ENCODE assay signal across 8 cellular contexts in the genomic region with DNA sequence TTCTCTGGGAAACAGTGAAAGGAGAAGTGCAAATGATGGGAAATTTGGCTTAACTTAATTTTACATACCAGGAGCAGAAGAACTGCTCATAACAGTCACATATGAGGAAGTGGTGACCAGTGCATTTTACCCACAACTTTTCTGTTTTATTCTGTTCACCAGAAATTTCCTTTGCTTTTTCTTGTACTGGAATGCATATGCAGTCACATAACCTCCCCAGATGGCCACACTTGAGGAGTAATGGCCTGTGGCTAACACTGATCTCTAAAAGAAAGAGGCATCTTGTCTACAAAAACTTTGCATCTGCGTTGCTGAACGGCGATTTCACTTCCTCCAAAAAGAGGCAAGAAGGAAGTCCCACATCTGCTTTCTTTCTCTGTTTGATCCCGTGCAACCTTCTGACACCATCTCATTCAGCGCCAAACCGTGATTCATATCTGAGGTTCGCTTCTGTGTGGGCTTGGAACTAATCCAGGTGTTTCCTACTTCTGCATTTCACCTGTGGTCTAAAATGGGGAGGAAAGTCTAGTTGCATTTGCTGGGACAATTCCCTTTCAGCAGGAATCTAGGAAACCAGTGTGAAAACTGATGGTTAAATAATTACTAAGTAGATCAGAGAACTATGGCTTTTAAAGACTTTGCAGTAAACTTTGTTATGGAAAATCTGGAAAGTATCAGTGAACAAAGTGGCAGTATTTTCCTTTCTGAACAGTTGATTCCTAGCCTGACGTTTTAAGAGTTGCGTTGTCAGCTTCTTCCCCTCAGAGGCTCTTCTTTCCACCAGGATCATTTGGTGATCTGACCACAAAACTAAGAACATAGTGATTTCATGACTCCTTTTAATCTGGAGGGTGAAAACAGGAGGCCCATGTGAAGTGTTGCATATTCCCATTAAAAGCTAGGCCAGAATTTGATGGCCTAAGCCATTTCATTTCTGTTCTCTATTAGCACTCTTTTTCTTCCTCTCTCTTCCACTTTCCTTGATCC. TPM values are rescaled to one million over a fixed set of nuclear protein-coding genes. Genes with fewer than 3 reads are reported as not detected.
DNase-seq lines count a peak whose midpoint lies in the region; ATAC-seq and TF ChIP-seq lines count a peak whose summit lies in the region.

No MANE protein-coding gene starts in this region.

- H3K9me3 ChIP-seq in PC-9 (ENCODE audit: insufficient read depth, low read depth) = no peaks in the 10 kb centered on the region
- H3K9me3 ChIP-seq in left ventricle myocardium inferior (replicated peaks) = no peaks in the 10 kb centered on the region
- H3K9me3 ChIP-seq in vagina = no peaks in the 10 kb centered on the region
- H3K9me3 ChIP-seq in effector memory CD4-positive, alpha-beta T cell (ENCODE audit: control insufficient read depth, low read length) = no peaks in the 10 kb centered on the region

- CTCF ChIA-PET in PC-9 (lab: Charles Lee) = interaction anchor here (0.6 kb wide), 1 partner anchor 295 kb away, joined by 4 read pairs; no protein-coding TSS in a partner anchor

- H3K4me3 ChIP-seq in PC-9 = no peak overlapping the region
- no peak overlapping the region for H3K4me3 ChIP-seq in left ventricle myocardium inferior
- H3K4me3 ChIP-seq in vagina = no peak overlapping the region
- H3K4me3 ChIP-seq in effector memory CD4-positive, alpha-beta T cell (ENCODE audit: insufficient read depth, low read depth, low read length, poor library complexity, severe bottlenecking) = no peak overlapping the region

- DNase-seq in AG08395 (ENCODE audit: low spot score) = peak; percentile 48
- DNase-seq in PC-9 = peak; percentile 32 to 67
- no peak for DNase-seq in left ventricle myocardium inferior
- DNase-seq in vagina (ENCODE audit: extremely low spot score in 2 of 2) = no peak
- DNase-seq in NCI-H2029 treated with DMSO at 0.1 percent for 48 hours (lab: John Stamatoyannopoulos, UW) = no peak
- DNase-seq in effector memory CD4-positive, alpha-beta T cell = no peak

- H3K4me1 ChIP-seq in PC-9 (replicated peaks; ENCODE audit: insufficient read depth) (peaks cover 22% of the 10 kb centered on the region), left ventricle myocardium inferior (peaks cover 9% of the 10 kb centered on the region), vagina (peaks cover 9% of the 10 kb centered on the region)
- no peaks in the 10 kb centered on the region for H3K4me1 ChIP-seq in effector memory CD4-positive, alpha-beta T cell (ENCODE audit: control insufficient read depth, insufficient read depth, low read length, poor library complexity, severe bottlenecking)

- no peaks in the 10 kb centered on the region for H3K79me2 ChIP-seq in PC-9 (ENCODE audit: low read depth)

- POLR2A ChIA-PET in PC-9 (lab: Charles Lee; ENCODE audit: unreplicated experiment) = no interaction called here

- BruUV-seq in PC-9 (replicated peaks; lab: Mats Ljungman, UMichigan) = no TSS peak

- H2AFZ ChIP-seq in PC-9 = peak overlapping the region; percentile 55; the same call in 1 of the 2 replicates

- H3K27me3 ChIP-seq in PC-9 (ENCODE audit: insufficient read depth, low read depth) (no peaks in the 10 kb centered on the region), left ventricle myocardium inferior (ENCODE audit: low read depth) (peaks cover 3% of the 10 kb centered on the region), vagina (no peaks in the 10 kb centered on the region)
- H3K27me3 ChIP-seq in effector memory CD4-positive, alpha-beta T cell (replicated peaks; ENCODE audit: control insufficient read depth, insufficient read depth, low read length, poor library complexity, severe bottlenecking) = no peaks in the 10 kb centered on the region

- 0 out of 2 replicates have a peak, but pooled peaks cover 5% of the 10 kb centered on the region for H3F3A ChIP-seq in PC-9 (ENCODE audit: insufficient read depth, low read depth)

- no peak for TF ChIP-seq POLR2A in vagina (IDR thresholded peaks at IDR 0.05)

- H3K4me2 ChIP-seq in PC-9 = peak overlapping the region; percentile 43

- H3K27ac ChIP-seq in PC-9 = no peak overlapping the region
- H3K27ac ChIP-seq in left ventricle myocardium inferior (replicated peaks) = peak overlapping the region; percentile 56
- H3K27ac ChIP-seq in vagina = peak overlapping the region; percentile 39
- H3K27ac ChIP-seq in effector memory CD4-positive, alpha-beta T cell (ENCODE audit: insufficient read depth, low read length, poor library complexity, severe bottlenecking) = no peak overlapping the region

- no peaks in the 10 kb centered on the region for H4K20me1 ChIP-seq in PC-9 (ENCODE audit: insufficient read depth)

- TF ChIP-seq CTCF in PC-9 (conservative IDR thresholded peaks at IDR 0.05) (no peak), left ventricle myocardium inferior (IDR thresholded peaks at IDR 0.05; ENCODE audit: borderline replicate concordance) (no peak), vagina (IDR thresholded peaks at IDR 0.05) (no peak)

- H3K9me2 ChIP-seq in PC-9 (ENCODE audit: insufficient read depth) = no peaks in the 10 kb centered on the region

- H3K36me3 ChIP-seq in PC-9 (ENCODE audit: low read depth) = no peaks in the 10 kb centered on the region
- H3K36me3 ChIP-seq in left ventricle myocardium inferior = no peaks in the 10 kb centered on the region
- no peaks in the 10 kb centered on the region for H3K36me3 ChIP-seq in vagina
- no peaks in the 10 kb centered on the region for H3K36me3 ChIP-seq in effector memory CD4-positive, alpha-beta T cell (ENCODE audit: control insufficient read depth, insufficient read depth, low read length)

- intact Hi-C loops in PC-9 (cut with micrococcal nuclease; ENCODE audit: unreplicated experiment) (no loop called here), left ventricle myocardium inferior (cut with micrococcal nuclease) (no loop called here), vagina (cut with DNase I) (loop anchor here (10.0 kb wide), 1 partner anchor 68 kb away; no protein-coding TSS in a partner anchor)

- peak; percentile 73 for ATAC-seq in GM18868 (IDR thresholded peaks at IDR 0.05; ENCODE audit: unreplicated experiment)
- peak; percentile 77 for ATAC-seq in HG03025 (IDR thresholded peaks at IDR 0.05; ENCODE audit: low FRiP score, unreplicated experiment)

RNA-seq across cellular contexts. Expression of gene MPEG1, which starts 4.2 kb away (rescaled TPM):
- total RNA-seq in PC-9 (2021) (not detected in 2 replicates), left ventricle myocardium inferior (9.5 TPM), vagina (3.9 TPM)

RNA-seq across cellular contexts. Expression of gene DTX4, which starts 45.0 kb away (rescaled TPM):
- total RNA-seq in PC-9 (2021) (28.4 and 34.5 TPM in 2 replicates), left ventricle myocardium inferior (1.8 TPM), vagina (8.1 TPM)

Comparison
In these comparisons a context has a peak if more than half of its experiments do, and no peak if none do; other contexts are left out.
1. DNase-seq: peak in AG08395 (single experiment) and PC-9 (2 of 2); none in left ventricle myocardium inferior (single experiment), vagina (0 of 2), NCI-H2029 treated with DMSO at 0.1 percent for 48 hours (single experiment) and effector memory CD4-positive, alpha-beta T cell (0 of 3).
2. H3K27ac ChIP-seq: peak in left ventricle myocardium inferior (single experiment) and vagina (single experiment); none in PC-9 (single experiment) and effector memory CD4-positive, alpha-beta T cell (single experiment).